Comparison of ENCODE assay signal across 8 cellular contexts in the genomic region with DNA sequence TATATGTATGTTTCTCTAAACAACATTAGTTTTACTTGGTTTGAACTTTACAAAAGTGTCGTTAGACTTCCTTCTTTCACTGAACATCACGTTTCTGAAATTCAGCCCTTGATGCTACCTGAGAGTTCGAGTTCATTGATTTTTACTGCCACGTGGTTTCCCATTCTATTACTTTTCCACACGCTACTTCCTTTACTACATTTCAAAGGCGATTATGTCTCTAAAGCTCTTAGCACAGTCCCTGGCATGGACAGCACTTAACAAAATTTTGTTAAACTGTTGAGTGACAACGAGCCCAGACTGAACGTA. TPM values are rescaled to one million over a fixed set of nuclear protein-coding genes. Genes with fewer than 3 reads are reported as not detected.
DNase-seq lines count a peak whose midpoint lies in the region; ATAC-seq and TF ChIP-seq lines count a peak whose summit lies in the region.

No MANE protein-coding gene starts in this region.

- no peaks in the 10 kb centered on the region for H3K27me3 Mint-ChIP-seq in CD4-positive, CD25-positive, alpha-beta regulatory T cell
- H3K27me3 Mint-ChIP-seq in activated naive CD8-positive, alpha-beta T cell treated with anti-CD3 and anti-CD28 coated beads, Interleukin-2, amount 50 U/mL, for 24 hours: peaks cover 2% of the 10 kb centered on the region

- peak overlapping the region; percentile 72 for H3K27ac ChIP-seq in CD4-positive, CD25-positive, alpha-beta regulatory T cell (ENCODE audit: insufficient read depth, low read length, poor library complexity, severe bottlenecking)
- no peak overlapping the region for H3K27ac ChIP-seq in muscle layer of colon (ENCODE audit: low read depth, low read length)

- no peaks in the 10 kb centered on the region for H3K27me3 ChIP-seq in CD4-positive, CD25-positive, alpha-beta regulatory T cell (ENCODE audit: control insufficient read depth, insufficient read depth, low read length)
- no peaks in the 10 kb centered on the region for H3K27me3 ChIP-seq in muscle layer of colon (ENCODE audit: control insufficient read depth in 1 of 2, insufficient read depth in 2 of 2, low read length in 2 of 2)

- TF ChIP-seq CTCF in HFF-Myc (IDR thresholded peaks at IDR 0.05; ENCODE audit: low read depth, low read length, missing control alignments): no peak

- H3K9ac ChIP-seq in muscle layer of colon (ENCODE audit: low read length): no peak overlapping the region

- ATAC-seq in CD4-positive, CD25-positive, alpha-beta regulatory T cell (ENCODE audit: low read depth in 2 of 2): no peak
- ATAC-seq in activated naive CD8-positive, alpha-beta T cell treated with anti-CD3 and anti-CD28 coated beads, Interleukin-2, amount 50 U/mL, for 24 hours: no peak
- ATAC-seq in GM18858 (IDR thresholded peaks at IDR 0.05; ENCODE audit: unreplicated experiment): no peak
- no peak for ATAC-seq in GM19328 (IDR thresholded peaks at IDR 0.05; ENCODE audit: unreplicated experiment)

- H3K9me3 Mint-ChIP-seq in CD4-positive, CD25-positive, alpha-beta regulatory T cell: peaks cover 0 to 2% (median 0%) of the 10 kb centered on the region in 7 donors
- H3K9me3 Mint-ChIP-seq in activated naive CD8-positive, alpha-beta T cell treated with anti-CD3 and anti-CD28 coated beads, Interleukin-2, amount 50 U/mL, for 24 hours: peaks cover 3% of the 10 kb centered on the region

- peak overlapping the region; percentile 93 to 94 (median 94) for H3K27ac Mint-ChIP-seq in CD4-positive, CD25-positive, alpha-beta regulatory T cell
- H3K27ac Mint-ChIP-seq in activated naive CD8-positive, alpha-beta T cell treated with anti-CD3 and anti-CD28 coated beads, Interleukin-2, amount 50 U/mL, for 24 hours: peak overlapping the region; percentile 98

- peak overlapping the region; percentile 86 to 96 (median 88) for H3K4me3 Mint-ChIP-seq in CD4-positive, CD25-positive, alpha-beta regulatory T cell
- peak overlapping the region; percentile 92 for H3K4me3 Mint-ChIP-seq in activated naive CD8-positive, alpha-beta T cell treated with anti-CD3 and anti-CD28 coated beads, Interleukin-2, amount 50 U/mL, for 24 hours

- H3K36me3 ChIP-seq in CD4-positive, CD25-positive, alpha-beta regulatory T cell (ENCODE audit: control insufficient read depth, insufficient read depth, low read length): no peaks in the 10 kb centered on the region
- no peaks in the 10 kb centered on the region for H3K36me3 ChIP-seq in muscle layer of colon (ENCODE audit: insufficient read depth, low read length)

- H3K4me3 ChIP-seq in CD4-positive, CD25-positive, alpha-beta regulatory T cell (ENCODE audit: low read depth, low read length): peak overlapping the region; percentile 99
- H3K4me3 ChIP-seq in HFF-Myc (replicated peaks; ENCODE audit: low read depth, low read length) (0 out of 2 replicates have a peak overlapping the region, but pooled peaks have one; percentile 1), muscle layer of colon (ENCODE audit: low read depth in 1 of 2, low read length in 2 of 2) (peak overlapping the region; percentile 31 to 60)

- peaks cover 9 to 37% (median 22%) of the 10 kb centered on the region in 4 donors for H3K4me1 Mint-ChIP-seq in CD4-positive, CD25-positive, alpha-beta regulatory T cell
- peaks cover 55% of the 10 kb centered on the region for H3K4me1 Mint-ChIP-seq in activated naive CD8-positive, alpha-beta T cell treated with anti-CD3 and anti-CD28 coated beads, Interleukin-2, amount 50 U/mL, for 24 hours

- no peaks in the 10 kb centered on the region for H3K36me3 Mint-ChIP-seq in CD4-positive, CD25-positive, alpha-beta regulatory T cell
- no peaks in the 10 kb centered on the region for H3K36me3 Mint-ChIP-seq in activated naive CD8-positive, alpha-beta T cell treated with anti-CD3 and anti-CD28 coated beads, Interleukin-2, amount 50 U/mL, for 24 hours (ENCODE audit: low read depth)

- no peaks in the 10 kb centered on the region for H3K9me3 ChIP-seq in CD4-positive, CD25-positive, alpha-beta regulatory T cell (ENCODE audit: control insufficient read depth in 2 of 2, low read length in 2 of 2)
- no peaks in the 10 kb centered on the region for H3K9me3 ChIP-seq in muscle layer of colon (ENCODE audit: low read length)

- H3K4me1 ChIP-seq in CD4-positive, CD25-positive, alpha-beta regulatory T cell (ENCODE audit: control insufficient read depth, insufficient read depth, low read length, poor library complexity, severe bottlenecking): peaks cover 28% of the 10 kb centered on the region
- H3K4me1 ChIP-seq in muscle layer of colon (ENCODE audit: insufficient read depth, low read length): peaks cover 12% of the 10 kb centered on the region

- no peak for DNase-seq in CD4-positive, CD25-positive, alpha-beta regulatory T cell
- DNase-seq in HFF-Myc (ENCODE audit: extremely low read depth, low read depth) (no peak), pons (ENCODE audit: low spot score) (no peak)
- no peak for DNase-seq in activated naive CD8-positive, alpha-beta T cell treated with anti-CD3 and anti-CD28 coated beads, Interleukin-2, amount 50 U/mL, for 24 hours
- DNase-seq in activated CD4-positive, alpha-beta T cell treated with anti-CD3 and anti-CD28 coated beads for 1 hour: no peak

RNA-seq across cellular contexts. Expression of gene ARHGAP17, which starts 15.9 kb away (rescaled TPM):
- total RNA-seq in CD4-positive, CD25-positive, alpha-beta regulatory T cell: 87.7 TPM
- 10 to 100 TPM; 22.0 to 36.7 (median 29.0) TPM for polyA plus RNA-seq in CD4-positive, CD25-positive, alpha-beta regulatory T cell

Comparison
In these comparisons a context has a peak if more than half of its experiments do, and no peak if none do; other contexts are left out.
1. H3K4me3 ChIP-seq: peak in every context shown above with its lines; median percentile 99 in CD4-positive, CD25-positive, alpha-beta regulatory T cell; 46 in muscle layer of colon; 1 in HFF-Myc.